20 cellular contexts compared by ENCODE assay signal in the genomic region with DNA sequence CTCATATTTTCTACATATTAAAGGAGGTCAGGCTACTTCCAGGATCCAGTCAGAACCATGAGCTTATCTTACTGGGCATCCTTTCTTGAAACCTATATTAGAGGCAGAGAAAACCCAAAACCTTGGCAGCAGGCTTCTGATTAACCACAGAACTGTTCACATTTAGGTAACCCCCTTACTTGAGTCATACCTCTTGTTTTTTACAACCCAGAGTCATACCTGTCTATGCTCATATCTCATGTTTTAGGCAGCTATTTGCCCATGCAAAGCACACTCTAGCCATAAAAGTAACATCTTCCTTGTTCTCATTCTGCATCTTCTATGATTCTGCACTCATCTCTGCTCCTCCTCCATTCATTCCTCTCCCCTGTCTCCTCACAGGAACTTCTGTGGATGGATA.
DNase-seq lines count a peak whose midpoint lies in the region; ATAC-seq and TF ChIP-seq lines count a peak whose summit lies in the region.
"Had no signal": no experiment of that assay in that cellular context is flagged by ENCODE, and none has a peak within 500 bp of the region (broad histone marks: within the 10 kb centered on the region; RNA-seq: fewer than 3 reads in every experiment).

No MANE protein-coding gene starts in this region.

- H3K36me3 ChIP-seq in RWPE2 (ENCODE audit: low read depth), result no peaks in the 10 kb centered on the region

- H3K4me1 ChIP-seq in RWPE2 (ENCODE audit: insufficient read depth, poor library complexity, severe bottlenecking) (no peaks in the 10 kb centered on the region), foreskin keratinocyte (no peaks in the 10 kb centered on the region)
- H3K4me1 ChIP-seq: A549 had no signal

- DNase-seq in AG09309 (ENCODE audit: low read depth) (no peak), RWPE2 (ENCODE audit: low spot score) (no peak), foreskin keratinocyte (peak; percentile 37 to 58), GM19240 (ENCODE audit: insufficient read length, low spot score) (no peak), HFFc6 (no peak), T-cell (no peak)
- DNase-seq: 8988T; ACHN; C1 segment of cervical spinal cord; Calu3; CD4-positive, alpha-beta memory T cell; COR-L47; DMS53; DMS79 treated with DMSO at 0.1 percent for 48 hours; GF-D8; GM23248; H7; HCEC 1CT had no signal

- H3K9me3 ChIP-seq in RWPE2 (ENCODE audit: severe bottlenecking), result no peaks in the 10 kb centered on the region
- H3K9me3 ChIP-seq: A549 had no signal

- H3K36me3 Mint-ChIP-seq in HFFc6 (ENCODE audit: low read depth) (no peaks in the 10 kb centered on the region), T-cell (no peaks in the 10 kb centered on the region)
- H3K36me3 Mint-ChIP-seq: CD4-positive, alpha-beta memory T cell had no signal

- POLR2A ChIA-PET in T-cell (lab: Charles Lee), result no interaction called here

- H3K4me1 Mint-ChIP-seq in HFFc6 (ENCODE audit: low read depth), result no peaks in the 10 kb centered on the region
- no peaks in the 10 kb centered on the region for H3K4me1 Mint-ChIP-seq in T-cell

- H3K4me3 ChIP-seq in AG09309 (ENCODE audit: control insufficient read depth, low read depth, low read length) (no peak overlapping the region), RWPE2 (ENCODE audit: severe bottlenecking) (no peak overlapping the region)
- H3K4me3 ChIP-seq: A549, GM23248 had no signal

- no peaks in the 10 kb centered on the region for H3K27me3 ChIP-seq in RWPE2 (ENCODE audit: insufficient read depth, poor library complexity, severe bottlenecking)
- no peaks in the 10 kb centered on the region for H3K27me3 ChIP-seq in foreskin keratinocyte

- CTCF ChIA-PET in T-cell (lab: Charles Lee), result no interaction called here

- ATAC-seq in HG02610 (IDR thresholded peaks at IDR 0.05; ENCODE audit: unreplicated experiment), result peak; percentile 47
- ATAC-seq in RWPE2 (ENCODE audit: low read depth), result 0 out of 3 replicates have a peak, but pooled peaks have one; percentile 25
- ATAC-seq in foreskin keratinocyte, result peak; percentile 82
- ATAC-seq in T-cell (replicated peaks in 1 of 4), result no peak
- ATAC-seq: A549 had no signal

- H3K27ac ChIP-seq in RWPE2 (ENCODE audit: poor library complexity, severe bottlenecking) (no peak overlapping the region), foreskin keratinocyte (no peak overlapping the region)
- H3K27ac ChIP-seq: A549, GM23248 had no signal

- H3K4me3 Mint-ChIP-seq in HFFc6 (no peak overlapping the region), T-cell (no peak overlapping the region)
- H3K4me3 Mint-ChIP-seq: CD4-positive, alpha-beta memory T cell had no signal

- TF ChIP-seq CTCF in AG09309 (IDR thresholded peaks at IDR 0.05; ENCODE audit: control insufficient read depth, insufficient read depth, low read depth, low read length, missing control alignments) (peak; percentile 3), RWPE2 (IDR thresholded peaks at IDR 0.05; ENCODE audit: poor library complexity, severe bottlenecking) (no peak), foreskin keratinocyte (conservative IDR thresholded peaks at IDR 0.05) (no peak), HFFc6 (IDR thresholded peaks at IDR 0.05) (no peak)

- peaks cover 49% of the 10 kb centered on the region for H3K9me3 Mint-ChIP-seq in HFFc6
- no peaks in the 10 kb centered on the region for H3K9me3 Mint-ChIP-seq in T-cell

- no peaks in the 10 kb centered on the region; the same call in 1 of the 2 replicates for H3K27me3 Mint-ChIP-seq in HFFc6 (ENCODE audit: insufficient read depth)
- H3K27me3 Mint-ChIP-seq in T-cell, result peaks cover 0 to 3% of the 10 kb centered on the region in 2 donors
- H3K27me3 Mint-ChIP-seq: CD4-positive, alpha-beta memory T cell had no signal

- H3K27ac Mint-ChIP-seq in HFFc6, result no peak overlapping the region
- H3K27ac Mint-ChIP-seq in T-cell, result no peak overlapping the region
- H3K27ac Mint-ChIP-seq: CD4-positive, alpha-beta memory T cell had no signal

Comparison
In these comparisons a context has a peak if more than half of its experiments do, and no peak if none do; other contexts are left out.
1. DNase-seq: peak in foreskin keratinocyte (2 of 2); none in AG09309 (single experiment), RWPE2 (single experiment), GM19240 (single experiment), HFFc6 (single experiment) and T-cell (0 of 34).
2. ATAC-seq: peak in HG02610 (single experiment), RWPE2 (single experiment) and foreskin keratinocyte (single experiment); none in T-cell (0 of 4).